Comparison of ENCODE assay signal across 16 cellular contexts in the genomic region with DNA sequence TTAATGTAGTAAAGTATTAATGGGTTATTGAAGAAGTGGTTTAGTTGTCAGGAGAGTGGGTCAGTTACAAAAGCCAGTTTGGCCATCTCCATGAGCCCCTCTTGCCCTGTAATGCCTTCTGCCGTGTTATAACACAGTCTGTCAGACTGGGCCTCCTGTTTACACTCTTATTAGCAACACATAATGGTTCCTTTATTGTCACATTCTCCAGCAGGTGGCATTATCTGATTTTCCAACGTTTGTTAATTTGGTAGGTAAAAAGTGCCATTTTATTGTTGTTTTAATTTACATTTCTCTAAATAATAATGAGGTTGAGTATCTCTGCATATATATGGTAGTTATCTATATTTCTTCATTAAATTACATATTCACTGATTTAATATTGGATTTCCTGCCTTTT.
DNase-seq lines count a peak whose midpoint lies in the region; ATAC-seq, FAIRE-seq and TF ChIP-seq lines count a peak whose summit lies in the region.
"Had no signal": no experiment of that assay in that cellular context is flagged by ENCODE, and none has a peak within 500 bp of the region (broad histone marks: within the 10 kb centered on the region; RNA-seq: fewer than 3 reads in every experiment).

No MANE protein-coding gene starts in this region.

- H4K20me1 ChIP-seq in GM12878 (ENCODE audit: control insufficient read depth, insufficient read depth), result no peaks in the 10 kb centered on the region

- no peaks in the 10 kb centered on the region for H3K36me3 ChIP-seq in GM12878 (ENCODE audit: control insufficient read depth in 2 of 2, insufficient read depth in 2 of 2, low read length in 1 of 2)
- H3K36me3 ChIP-seq: breast epithelium, HAP-1, heart left ventricle had no signal

- no peaks in the 10 kb centered on the region for H3K79me2 ChIP-seq in GM12878 (ENCODE audit: control insufficient read depth, insufficient read depth, low read length)

- H3K4me3 ChIP-seq in NB4 (ENCODE audit: low read depth, low read length), result no peak overlapping the region
- no peak overlapping the region for H3K4me3 ChIP-seq in GM12878
- H3K4me3 ChIP-seq: breast epithelium, HAP-1, heart left ventricle, mucosa of descending colon had no signal

- TF ChIP-seq CTCF in NB4 (IDR thresholded peaks at IDR 0.05; ENCODE audit: low read depth, low read length) (no peak), GM12878 (IDR thresholded peaks at IDR 0.05 in 2 of 3, conservative IDR thresholded peaks at IDR 0.05 in 1 of 3; ENCODE audit: control insufficient read depth in 2 of 3, extremely low read depth in 1 of 3, insufficient read depth in 1 of 3, low read depth in 3 of 3, low read length in 3 of 3) (peak in 1 of 3 experiments; percentile 27; a peak in 1 of 6 replicates)

- no TSS peak for BruUV-seq in GM12878 (replicated peaks; lab: Mats Ljungman, UMichigan)

- RAD21 ChIA-PET in GM12878 (lab: Charles Lee; ENCODE audit: unreplicated experiment), result no interaction called here

- no peaks in the 10 kb centered on the region for H3K4me1 ChIP-seq in GM12878 (ENCODE audit: control insufficient read depth, insufficient read depth, low read length)
- H3K4me1 ChIP-seq: breast epithelium, HAP-1, heart left ventricle had no signal

- 0% methylated on average over 2 of the region's 2 CpGs for WGBS in GM12878 (ENCODE audit: insufficient coverage, insufficient replicate concordance, low lambda C conversion rate, missing lambda C conversion rate)

- POLR2A ChIA-PET in GM12878 (lab: Charles Lee), result no interaction called here

- H3K27me3 ChIP-seq in GM12878 (replicated peaks in 1 of 2; ENCODE audit: control insufficient read depth in 2 of 2, insufficient read depth in 2 of 2, low read length in 1 of 2), result no peaks in the 10 kb centered on the region

- H2AFZ ChIP-seq in GM12878 (ENCODE audit: control insufficient read depth, low read depth, low read length), result no peak overlapping the region

- no peak for TF ChIP-seq POLR2A in NB4 (IDR thresholded peaks at IDR 0.05; ENCODE audit: extremely low read depth, insufficient read length)
- no peak for TF ChIP-seq POLR2A in GM12878 (IDR thresholded peaks at IDR 0.05; ENCODE audit: low read depth, low read length)

- H3K9ac ChIP-seq in GM12878 (ENCODE audit: control insufficient read depth, insufficient read depth, low read length), result no peak overlapping the region

- FAIRE-seq in GM12878 (lab: Jason Lieb, UNC), result no peak

- no peak overlapping the region for H3K27ac ChIP-seq in GM12878 (ENCODE audit: control insufficient read depth, insufficient read depth)
- H3K27ac ChIP-seq: breast epithelium, heart left ventricle had no signal

- peak; percentile 58 for ATAC-seq in GM18502 (IDR thresholded peaks at IDR 0.05; ENCODE audit: poor library complexity, unreplicated experiment)
- peak; percentile 42; the same call in 2 of the 3 replicates for ATAC-seq in GM12878
- no peak for ATAC-seq in HG03039 (IDR thresholded peaks at IDR 0.05; ENCODE audit: unreplicated experiment)
- ATAC-seq: heart left ventricle, mucosa of descending colon had no signal

- TF ChIP-seq EP300 in GM12878 (IDR thresholded peaks at IDR 0.05; ENCODE audit: borderline replicate concordance in 1 of 2, control insufficient read depth in 1 of 2, low read depth in 2 of 2, low read length in 2 of 2), result no peak

- in situ Hi-C loops in GM12878 (cut with MboI), result no loop called here

- intact Hi-C loops in GM12878 (cut with micrococcal nuclease; ENCODE audit: unreplicated experiment), result no loop called here

- H3K9me3 ChIP-seq in GM12878 (replicated peaks; ENCODE audit: control insufficient read depth, insufficient read depth, low read length), result no peaks in the 10 kb centered on the region
- H3K9me3 ChIP-seq: HAP-1, mucosa of descending colon had no signal

- SMC1A ChIA-PET in GM12878 (lab: Charles Lee; ENCODE audit: uncharacterized antibody, unreplicated experiment), result no interaction called here

- CTCF ChIA-PET in GM12878 (lab: Yijun Ruan, JAX), result no interaction called here

- H3K4me2 ChIP-seq in GM12878 (ENCODE audit: control insufficient read depth, insufficient read depth), result no peak overlapping the region

- TF ChIP-seq RAD21 in GM12878 (IDR thresholded peaks at IDR 0.05; ENCODE audit: insufficient read depth, low read depth, low read length), result 0 out of 2 replicates have a peak, but pooled peaks have one; percentile 16

- DNase-seq in DMS53 treated with DMSO at 0.1 percent for 48 hours (lab: John Stamatoyannopoulos, UW; ENCODE audit: unreplicated experiment) (peak; percentile 6), NB4 (ENCODE audit: low read depth) (peak; percentile 4), GM12878 (ENCODE audit: low read depth, low spot score) (no peak), NCI-H2196 (lab: John Stamatoyannopoulos, UW; ENCODE audit: unreplicated experiment) (no peak), midbrain (lab: John Stamatoyannopoulos, UW) (no peak)
- DNase-seq in activated effector memory CD4-positive, alpha-beta T cell treated with anti-CD3 and anti-CD28 coated beads, Interleukin-2, amount 50 U/mL, for 16 hours, result no peak
- DNase-seq: activated CD4-positive, alpha-beta T cell treated with anti-CD3 and anti-CD28 coated beads, Interleukin-2, amount 10 ng/mL, durations not matched to agents 24 days and 14 days; activated naive CD8-positive, alpha-beta T cell treated with anti-CD3 and anti-CD28 coated beads, Interleukin-2, amount 10 ng/mL, durations not matched to agents 7 days and 5 days; activated T-cell treated with anti-CD3 and anti-CD28 coated beads for 4 hours; heart left ventricle; mucosa of descending colon; NCI-H187 treated with DMSO at 0.1 percent for 48 hours had no signal

TF ChIP-seq in GM12878, 131 proteins besides CTCF, POLR2A, EP300 and RAD21 (continues in another document):
- TF ChIP-seq POLR2AphosphoS2 (IDR thresholded peaks at IDR 0.05; ENCODE audit: low read depth, low read length), result no peak
- TF ChIP-seq IKZF1 (conservative IDR thresholded peaks at IDR 0.05), result no peak
- TF ChIP-seq, protein P1, sequence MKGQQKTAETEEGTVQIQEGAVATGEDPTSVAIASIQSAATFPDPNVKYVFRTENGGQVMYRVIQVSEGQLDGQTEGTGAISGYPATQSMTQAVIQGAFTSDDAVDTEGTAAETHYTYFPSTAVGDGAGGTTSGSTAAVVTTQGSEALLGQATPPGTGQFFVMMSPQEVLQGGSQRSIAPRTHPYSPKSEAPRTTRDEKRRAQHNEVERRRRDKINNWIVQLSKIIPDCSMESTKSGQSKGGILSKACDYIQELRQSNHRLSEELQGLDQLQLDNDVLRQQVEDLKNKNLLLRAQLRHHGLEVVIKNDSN (IDR thresholded peaks at IDR 0.05; ENCODE audit: borderline replicate concordance, extremely low read length, insufficient read depth, low read depth, low read length), result no peak
- no peak for TF ChIP-seq HDAC2 (IDR thresholded peaks at IDR 0.05)
- TF ChIP-seq BHLHE40 (IDR thresholded peaks at IDR 0.05; ENCODE audit: borderline replicate concordance in 1 of 2, low read depth in 2 of 2, low read length in 1 of 2), result no peak
- TF ChIP-seq ZNF274 (IDR thresholded peaks at IDR 0.05; ENCODE audit: insufficient read depth, insufficient read length), result no peak
- TF ChIP-seq KDM1A (IDR thresholded peaks at IDR 0.05; ENCODE audit: borderline replicate concordance), result no peak
- TF ChIP-seq NFYA (IDR thresholded peaks at IDR 0.05; ENCODE audit: borderline replicate concordance, low read depth, low read length), result no peak
- TF ChIP-seq PAX8 (IDR thresholded peaks at IDR 0.05), result no peak
- TF ChIP-seq, protein P2, sequence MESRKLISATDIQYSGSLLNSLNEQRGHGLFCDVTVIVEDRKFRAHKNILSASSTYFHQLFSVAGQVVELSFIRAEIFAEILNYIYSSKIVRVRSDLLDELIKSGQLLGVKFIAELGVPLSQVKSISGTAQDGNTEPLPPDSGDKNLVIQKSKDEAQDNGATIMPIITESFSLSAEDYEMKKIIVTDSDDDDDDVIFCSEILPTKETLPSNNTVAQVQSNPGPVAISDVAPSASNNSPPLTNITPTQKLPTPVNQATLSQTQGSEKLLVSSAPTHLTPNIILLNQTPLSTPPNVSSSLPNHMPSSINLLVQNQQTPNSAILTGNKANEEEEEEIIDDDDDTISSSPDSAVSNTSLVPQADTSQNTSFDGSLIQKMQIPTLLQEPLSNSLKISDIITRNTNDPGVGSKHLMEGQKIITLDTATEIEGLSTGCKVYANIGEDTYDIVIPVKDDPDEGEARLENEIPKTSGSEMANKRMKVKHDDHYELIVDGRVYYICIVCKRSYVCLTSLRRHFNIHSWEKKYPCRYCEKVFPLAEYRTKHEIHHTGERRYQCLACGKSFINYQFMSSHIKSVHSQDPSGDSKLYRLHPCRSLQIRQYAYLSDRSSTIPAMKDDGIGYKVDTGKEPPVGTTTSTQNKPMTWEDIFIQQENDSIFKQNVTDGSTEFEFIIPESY (IDR thresholded peaks at IDR 0.05), result no peak
- TF ChIP-seq, protein P3, sequence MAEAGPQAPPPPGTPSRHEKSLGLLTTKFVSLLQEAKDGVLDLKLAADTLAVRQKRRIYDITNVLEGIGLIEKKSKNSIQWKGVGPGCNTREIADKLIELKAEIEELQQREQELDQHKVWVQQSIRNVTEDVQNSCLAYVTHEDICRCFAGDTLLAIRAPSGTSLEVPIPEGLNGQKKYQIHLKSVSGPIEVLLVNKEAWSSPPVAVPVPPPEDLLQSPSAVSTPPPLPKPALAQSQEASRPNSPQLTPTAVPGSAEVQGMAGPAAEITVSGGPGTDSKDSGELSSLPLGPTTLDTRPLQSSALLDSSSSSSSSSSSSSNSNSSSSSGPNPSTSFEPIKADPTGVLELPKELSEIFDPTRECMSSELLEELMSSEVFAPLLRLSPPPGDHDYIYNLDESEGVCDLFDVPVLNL (IDR thresholded peaks at IDR 0.05; ENCODE audit: low read depth, low read length), result no peak

Comparison
In these comparisons a context has a peak if more than half of its experiments do, and no peak if none do; other contexts are left out.
1. DNase-seq: peak in DMS53 treated with DMSO at 0.1 percent for 48 hours (single experiment) and NB4 (single experiment); none in GM12878 (single experiment), NCI-H2196 (single experiment), midbrain (single experiment) and activated effector memory CD4-positive, alpha-beta T cell treated with anti-CD3 and anti-CD28 coated beads, Interleukin-2, amount 50 U/mL, for 16 hours (single experiment).